ENCODE assay signal across 1 cellular context in genomic region chr2:128493880-128494279, GRCh38.
TF ChIP-seq lines count a peak whose summit lies in the region.

No MANE protein-coding gene starts in this region.

TF ChIP-seq in H1, 55 proteins besides CTCF, POLR2A, EP300 and RAD21:
- TF ChIP-seq E2F6 (IDR thresholded peaks at IDR 0.05) (no peak), KDM5A (IDR thresholded peaks at IDR 0.05; ENCODE audit: low read length) (no peak), CEBPB (IDR thresholded peaks at IDR 0.05; ENCODE audit: low read depth, low read length) (no peak), BRCA1 (IDR thresholded peaks at IDR 0.05; ENCODE audit: low read depth, low read length) (no peak), SP1 (IDR thresholded peaks at IDR 0.05; ENCODE audit: low read depth, low read length) (no peak), POLR2AphosphoS5 (IDR thresholded peaks at IDR 0.05; ENCODE audit: low read depth, low read length) (no peak), TCF12 (IDR thresholded peaks at IDR 0.05; ENCODE audit: low read depth, low read length) (no peak), EZH2 (IDR thresholded peaks at IDR 0.05; ENCODE audit: low read depth, low read length, severe bottlenecking) (no peak), CHD1 (IDR thresholded peaks at IDR 0.05; ENCODE audit: low read depth, low read length) (no peak), GABPA (IDR thresholded peaks at IDR 0.05; ENCODE audit: borderline replicate concordance, insufficient read depth, low read length) (no peak), ASH2L (IDR thresholded peaks at IDR 0.05; ENCODE audit: low read length) (no peak)
